Comparison of ENCODE assay signal across 7 cellular contexts in genomic region chr21:42653492-42654061, GRCh38. TPM values are rescaled to one million over a fixed set of nuclear protein-coding genes. Genes with fewer than 3 reads are reported as not detected.
DNase-seq lines count a peak whose midpoint lies in the region; ATAC-seq and TF ChIP-seq lines count a peak whose summit lies in the region.

Gene PDE9A (plus strand): TSS chr21:42653621. CDS start chr21:42653815, 194 bp downstream.

- H3K27ac ChIP-seq in upper lobe of right lung: no peak within 1 kb of the TSS

- H3K27me3 ChIP-seq in upper lobe of right lung: peaks cover 4% of the 10 kb centered on the region

- H3K36me3 ChIP-seq in mucosa of descending colon (ENCODE audit: low read depth) (no peaks in the 10 kb centered on the region), upper lobe of right lung (no peaks in the 10 kb centered on the region)

- H3K4me1 ChIP-seq in mucosa of descending colon (ENCODE audit: low read depth) (peaks cover 25% of the 10 kb centered on the region), upper lobe of right lung (peaks cover 27% of the 10 kb centered on the region)

- DNase-seq in HFF-Myc (ENCODE audit: extremely low read depth, low read depth) (no peak), SW480 (ENCODE audit: low spot score) (peak; percentile 35), dermis blood vessel endothelial cell (peak; percentile 11), mucosa of descending colon (peak; percentile 63 to 79 (median 66)), upper lobe of right lung (peak; percentile 70), activated gamma-delta T cell treated with Interleukin-2 at 50 U/mL for 16 hours (no peak), SK-N-DZ (ENCODE audit: low spot score) (no peak)

- H3K4me3 ChIP-seq in HFF-Myc (replicated peaks; ENCODE audit: low read depth, low read length) (peak within 1 kb of the TSS; percentile 25), mucosa of descending colon (peak within 1 kb of the TSS; percentile 51), upper lobe of right lung (peak within 1 kb of the TSS; percentile 66)

- intact Hi-C loops in mucosa of descending colon (cut with DNase I, micrococcal nuclease): loop anchor here in 1 of 2 donors (10.0 kb wide), 1 partner anchor 161 kb away; no protein-coding TSS in a partner anchor
- intact Hi-C loops in upper lobe of right lung (cut with DNase I): loop anchor here (10.0 kb wide), 1 partner anchor 161 kb away; no protein-coding TSS in a partner anchor

- TF ChIP-seq CTCF in HFF-Myc (IDR thresholded peaks at IDR 0.05; ENCODE audit: low read depth, low read length, missing control alignments) (no peak), mucosa of descending colon (IDR thresholded peaks at IDR 0.05) (no peak), upper lobe of right lung (IDR thresholded peaks at IDR 0.05) (no peak)

- peak; percentile 47 for ATAC-seq in mucosa of descending colon
- peak; percentile 30 for ATAC-seq in upper lobe of right lung

- H3K9me3 ChIP-seq in mucosa of descending colon (no peaks in the 10 kb centered on the region), upper lobe of right lung (no peaks in the 10 kb centered on the region)

RNA-seq across cellular contexts. Expression of gene PDE9A, which starts in this region (rescaled TPM):
- total RNA-seq in dermis blood vessel endothelial cell: 1.9 and 3.5 TPM in 2 replicates
- total RNA-seq in mucosa of descending colon: 100 to 1,000 TPM in 2 of 3 donors, 10 to 100 TPM in 1; 98.4 to 200 (median 167) TPM
- 15.3 TPM for total RNA-seq in upper lobe of right lung
- 8.4 and 8.6 TPM in 2 replicates for polyA plus RNA-seq in SK-N-DZ (2014; cell fraction: cytosol; rRNA removed)
- 3.4 and 6.5 TPM in 2 replicates for polyA plus RNA-seq in SK-N-DZ (2014; cell fraction: nucleus; rRNA removed)

Comparison
In these comparisons a context has a peak if more than half of its experiments do, and no peak if none do; other contexts are left out.
1. DNase-seq: peak in SW480 (single experiment), dermis blood vessel endothelial cell (single experiment), mucosa of descending colon (3 of 3) and upper lobe of right lung (single experiment); none in HFF-Myc (single experiment), activated gamma-delta T cell treated with Interleukin-2 at 50 U/mL for 16 hours (single experiment) and SK-N-DZ (single experiment).
2. Peak in every context shown above with its lines, with median percentiles within 50 percentile points of each other: H3K4me3 ChIP-seq.